In genomic region chr19:45864629-45865082, GRCh38 we compare ENCODE assay signal across 10 cellular contexts. TPM values are rescaled to one million over a fixed set of nuclear protein-coding genes. Genes with fewer than 3 reads are reported as not detected.
A peak's percentile ranks its signal among the peaks of the same experiment; 100 is the strongest.
DNase-seq lines count a peak whose midpoint lies in the region; ATAC-seq and TF ChIP-seq lines count a peak whose summit lies in the region.
"Had no signal": no experiment of that assay in that cellular context is flagged by ENCODE, and none has a peak within 500 bp of the region (broad histone marks: within the 10 kb centered on the region; RNA-seq: fewer than 3 reads in every experiment).

No MANE protein-coding gene starts in this region.

- H3K36me3 ChIP-seq in Karpas-422 (ENCODE audit: insufficient read depth, low read length): peaks cover under 1% of the 10 kb centered on the region; the same call in 1 of the 2 replicates

- no peak for DNase-seq in CD4-positive, alpha-beta T cell
- DNase-seq in Karpas-422 (no peak), occipital lobe (lab: John Stamatoyannopoulos, UW) (no peak)
- no peak for DNase-seq in effector memory CD8-positive, alpha-beta T cell
- DNase-seq: DMS79 treated with DMSO at 0.1 percent for 48 hours had no signal

- no peak for ATAC-seq in CD4-positive, alpha-beta T cell (ENCODE audit: poor library complexity)
- ATAC-seq in effector memory CD8-positive, alpha-beta T cell (replicated peaks): no peak
- ATAC-seq in HG02623 (IDR thresholded peaks at IDR 0.05; ENCODE audit: unreplicated experiment) (no peak), GM18867 (IDR thresholded peaks at IDR 0.05; ENCODE audit: unreplicated experiment) (no peak), GM19455 (IDR thresholded peaks at IDR 0.05; ENCODE audit: unreplicated experiment) (no peak)

- no peak for TF ChIP-seq CTCF in CD4-positive, alpha-beta T cell (IDR thresholded peaks at IDR 0.05)
- TF ChIP-seq CTCF in nephron (IDR thresholded peaks at IDR 0.05; ENCODE audit: unreplicated experiment in 3 of 3): no peak

- H3K4me3 ChIP-seq in Karpas-422 (ENCODE audit: low read length): peak overlapping the region; percentile 56; the same call in 1 of the 2 replicates

- peaks cover 13% of the 10 kb centered on the region for H3K27me3 ChIP-seq in CD4-positive, alpha-beta T cell (ENCODE audit: control insufficient read depth, insufficient read depth, low read length)
- peaks cover 3% of the 10 kb centered on the region; the same call in 1 of the 2 replicates for H3K27me3 ChIP-seq in Karpas-422 (ENCODE audit: low read length)

- no peak overlapping the region for H3K27ac Mint-ChIP-seq in CD4-positive, alpha-beta T cell
- H3K27ac Mint-ChIP-seq in effector memory CD8-positive, alpha-beta T cell: no peak overlapping the region
- H3K27ac Mint-ChIP-seq in nephron: no peak overlapping the region

- H4K20me1 ChIP-seq in Karpas-422 (ENCODE audit: insufficient read depth, low read depth, low read length): no peaks in the 10 kb centered on the region

- no peaks in the 10 kb centered on the region for H3K9me3 Mint-ChIP-seq in CD4-positive, alpha-beta T cell
- H3K9me3 Mint-ChIP-seq in effector memory CD8-positive, alpha-beta T cell: no peaks in the 10 kb centered on the region
- no peaks in the 10 kb centered on the region for H3K9me3 Mint-ChIP-seq in nephron

- peaks cover 34% of the 10 kb centered on the region for H3K4me1 Mint-ChIP-seq in CD4-positive, alpha-beta T cell (ENCODE audit: low read depth)
- H3K4me1 Mint-ChIP-seq in effector memory CD8-positive, alpha-beta T cell (ENCODE audit: low read depth in 2 of 2): peaks cover 22 to 24% of the 10 kb centered on the region in 2 donors
- H3K4me1 Mint-ChIP-seq in nephron: peaks cover 9% of the 10 kb centered on the region

- H3K4me1 ChIP-seq in Karpas-422 (ENCODE audit: low read length): peaks cover 27% of the 10 kb centered on the region

- peaks cover 29% of the 10 kb centered on the region for H3K79me2 ChIP-seq in Karpas-422 (ENCODE audit: low read length)

- CTCF ChIA-PET in CD4-positive, alpha-beta T cell (lab: Charles Lee): interaction anchor here (0.5 to 2.7 kb wide), 5 partner anchors 16 to 164 kb away, joined by 3 to 14 read pairs (median 5); no protein-coding TSS in a partner anchor

- POLR2A ChIA-PET in CD4-positive, alpha-beta T cell (lab: Charles Lee): interaction anchor here (2.4 kb wide), 1 partner anchor 21 kb away, joined by 37 read pairs; the partner anchor contains the start of gene IRF2BP1

- H2AFZ ChIP-seq in Karpas-422 (ENCODE audit: low read length): no peak overlapping the region

- H3K4me2 ChIP-seq in Karpas-422 (ENCODE audit: low read depth, low read length, poor library complexity, severe bottlenecking): peak overlapping the region; percentile 65

- no peak overlapping the region for H3K27ac ChIP-seq in CD4-positive, alpha-beta T cell (ENCODE audit: low read depth, low read length)
- no peak overlapping the region for H3K27ac ChIP-seq in Karpas-422 (ENCODE audit: low read length)

- no peak overlapping the region for H3K9ac ChIP-seq in Karpas-422 (ENCODE audit: low read length)

- peak overlapping the region; percentile 69 for H3K4me3 Mint-ChIP-seq in CD4-positive, alpha-beta T cell
- peak overlapping the region; percentile 89 to 96 for H3K4me3 Mint-ChIP-seq in effector memory CD8-positive, alpha-beta T cell
- H3K4me3 Mint-ChIP-seq in nephron: peak overlapping the region; percentile 70 to 74 (median 73)

- no peaks in the 10 kb centered on the region for H3K9me3 ChIP-seq in CD4-positive, alpha-beta T cell (ENCODE audit: control insufficient read depth, low read length)
- no peaks in the 10 kb centered on the region for H3K9me3 ChIP-seq in Karpas-422 (ENCODE audit: low read length)

- H3K9me2 ChIP-seq in Karpas-422 (replicated peaks; ENCODE audit: insufficient read depth, low read length): no peaks in the 10 kb centered on the region

- H3K27me3 Mint-ChIP-seq in CD4-positive, alpha-beta T cell: peaks cover 29% of the 10 kb centered on the region
- H3K27me3 Mint-ChIP-seq in effector memory CD8-positive, alpha-beta T cell: peaks cover 7 to 28% of the 10 kb centered on the region in 2 donors
- H3K27me3 Mint-ChIP-seq in nephron (ENCODE audit: low read depth): peaks cover 60% of the 10 kb centered on the region

- peaks cover 17% of the 10 kb centered on the region for H3K36me3 Mint-ChIP-seq in CD4-positive, alpha-beta T cell (ENCODE audit: low read depth)
- H3K36me3 Mint-ChIP-seq in effector memory CD8-positive, alpha-beta T cell (ENCODE audit: insufficient read depth): peaks cover 10% of the 10 kb centered on the region
- no peaks in the 10 kb centered on the region for H3K36me3 Mint-ChIP-seq in nephron (ENCODE audit: low read depth)

- intact Hi-C loops in CD4-positive, alpha-beta T cell (cut with DNase I, micrococcal nuclease): loop anchor here in 1 of 2 experiments (1.0 to 10.0 kb wide), 6 partner anchors 18 to 910 kb away; partner anchors contain the start of genes CLPTM1, MYPOP, POLR1G and PPP1R13L

RNA-seq across cellular contexts. Expression of gene FOXA3, which starts 0.5 kb away (rescaled TPM):
- total RNA-seq in CD4-positive, alpha-beta T cell: not detected
- total RNA-seq in Karpas-422 (2014; rRNA removed; shearing (Covaris generic); ENCODE audit: low replicate concordance): 0.69 TPM in 1 of 2 replicates, not detected in the other
- total RNA-seq in occipital lobe: not detected
- total RNA-seq: left cardiac atrium had no signal

RNA-seq across cellular contexts. Expression of gene SYMPK, which starts 1.7 kb away (rescaled TPM):
- total RNA-seq in CD4-positive, alpha-beta T cell: 10 to 100 TPM; 63.3 to 65.0 TPM
- 28.3 and 75.2 TPM in 2 replicates for total RNA-seq in Karpas-422 (2014; rRNA removed; shearing (Covaris generic); ENCODE audit: low replicate concordance)
- 16.4 TPM for total RNA-seq in occipital lobe

RNA-seq across cellular contexts. Expression of gene IRF2BP1, which starts 21.3 kb away (rescaled TPM):
- 10 to 100 TPM; 21.0 to 21.6 TPM for total RNA-seq in CD4-positive, alpha-beta T cell
- 21.1 and 65.1 TPM in 2 replicates for total RNA-seq in Karpas-422 (2014; rRNA removed; shearing (Covaris generic); ENCODE audit: low replicate concordance)
- 32.1 TPM for total RNA-seq in occipital lobe

RNA-seq across cellular contexts. Expression of gene MYPOP, which starts 37.8 kb away (rescaled TPM):
- total RNA-seq in CD4-positive, alpha-beta T cell: 1 to 10 TPM; 4.1 to 4.7 TPM
- total RNA-seq in Karpas-422 (2014; rRNA removed; shearing (Covaris generic); ENCODE audit: low replicate concordance): 5.3 and 6.8 TPM in 2 replicates
- total RNA-seq in occipital lobe: 0.78 TPM

RNA-seq across cellular contexts. Expression of gene RSPH6A, which starts 49.5 kb away (rescaled TPM):
- under 1 TPM; 0.17 to 0.25 TPM for total RNA-seq in CD4-positive, alpha-beta T cell
- 0.25 TPM in 1 of 2 replicates, not detected in the other for total RNA-seq in Karpas-422 (2014; rRNA removed; shearing (Covaris generic); ENCODE audit: low replicate concordance)
- total RNA-seq in occipital lobe: 0.16 TPM
- total RNA-seq: left cardiac atrium had no signal
